9 cellular contexts compared by ENCODE assay signal in the genomic region with DNA sequence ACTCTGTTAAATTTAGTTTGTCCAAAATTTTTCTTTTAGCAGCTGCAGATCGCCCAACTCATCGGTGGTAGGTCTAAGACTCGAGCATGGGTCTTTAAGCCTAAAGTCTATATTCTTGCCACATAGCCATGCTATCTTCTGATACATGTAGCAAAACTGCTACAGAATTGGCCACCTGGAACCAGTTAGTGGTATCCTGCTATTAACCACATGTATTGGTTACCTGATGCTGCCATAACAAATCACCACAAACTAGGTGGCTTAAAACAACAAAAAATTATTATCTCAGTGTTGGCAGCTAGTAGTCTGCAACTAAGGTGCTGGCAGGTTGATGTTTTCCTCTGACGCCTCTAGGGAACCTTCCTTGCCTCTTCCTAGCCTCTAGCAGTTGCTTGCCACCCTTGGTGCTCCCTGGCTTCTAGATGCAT.
DNase-seq lines count a peak whose midpoint lies in the region; ATAC-seq and TF ChIP-seq lines count a peak whose summit lies in the region.
"Had no signal": no experiment of that assay in that cellular context is flagged by ENCODE, and none has a peak within 500 bp of the region (broad histone marks: within the 10 kb centered on the region; RNA-seq: fewer than 3 reads in every experiment).

No MANE protein-coding gene starts in this region.

- H3K4me3 Mint-ChIP-seq in IgD-negative memory B cell: peak overlapping the region; percentile 56 to 81 (median 76)

- no peak for TF ChIP-seq EP300 in gastroesophageal sphincter (IDR thresholded peaks at IDR 0.05)

- no peaks in the 10 kb centered on the region for H3K36me3 ChIP-seq in gastroesophageal sphincter

- ATAC-seq in GM21526 (IDR thresholded peaks at IDR 0.05; ENCODE audit: low FRiP score, unreplicated experiment) (peak; percentile 66), gastroesophageal sphincter (no peak), right cardiac atrium (no peak)

- H3K27ac Mint-ChIP-seq in IgD-negative memory B cell: peak overlapping the region; percentile 71 to 93 (median 84)

- no peaks in the 10 kb centered on the region for H3K9me3 ChIP-seq in gastroesophageal sphincter
- no peaks in the 10 kb centered on the region for H3K9me3 ChIP-seq in right cardiac atrium (ENCODE audit: control insufficient read depth, low read length)

- TF ChIP-seq CTCF in gastroesophageal sphincter (IDR thresholded peaks at IDR 0.05): no peak

- H3K9me3 Mint-ChIP-seq in IgD-negative memory B cell: no peaks in the 10 kb centered on the region

- H3K27me3 Mint-ChIP-seq in IgD-negative memory B cell: peaks cover 1% of the 10 kb centered on the region

- H3K27ac ChIP-seq in gastroesophageal sphincter: peak overlapping the region in 3 of 4 donors; percentile 35 to 61 (median 54)
- H3K27ac ChIP-seq in right cardiac atrium (ENCODE audit: low read length): no peak overlapping the region
- H3K27ac ChIP-seq: HL-60 had no signal

- peak; percentile 33 for DNase-seq in EL
- DNase-seq in NAMALWA (ENCODE audit: low spot score): no peak
- DNase-seq in NCI-H2081 treated with DMSO at 0.1 percent for 48 hours (lab: John Stamatoyannopoulos, UW): no peak
- DNase-seq in right cardiac atrium: no peak
- DNase-seq in cerebellum (ENCODE audit: low spot score): no peak

- no peak for TF ChIP-seq POLR2A in gastroesophageal sphincter (IDR thresholded peaks at IDR 0.05)

- H3K4me3 ChIP-seq in gastroesophageal sphincter (peak overlapping the region; percentile 18 to 21), right cardiac atrium (ENCODE audit: low read length) (no peak overlapping the region)

- no peaks in the 10 kb centered on the region for H3K36me3 Mint-ChIP-seq in IgD-negative memory B cell

- H3K4me1 ChIP-seq in gastroesophageal sphincter (peaks cover 0 to 42% (median 3%) of the 10 kb centered on the region in 3 donors), right cardiac atrium (ENCODE audit: control insufficient read depth, insufficient read depth, low read length) (no peaks in the 10 kb centered on the region)

- WGBS in gastroesophageal sphincter (ENCODE audit: low coverage in 1 of 2), 2 donors: 56 to 72% methylated on average over 1 to 4 of the region's 4 CpGs
- WGBS in right cardiac atrium: 86% methylated on average over 4 of the region's 4 CpGs

- intact Hi-C loops in right cardiac atrium (cut with DNase I): no loop called here

- H3K27me3 ChIP-seq in gastroesophageal sphincter: no peaks in the 10 kb centered on the region
- H3K27me3 ChIP-seq in right cardiac atrium (ENCODE audit: control insufficient read depth, insufficient read depth): no peaks in the 10 kb centered on the region

- H3K4me1 Mint-ChIP-seq in IgD-negative memory B cell: peaks cover 9 to 19% (median 16%) of the 10 kb centered on the region in 3 donors
